In genomic region chr18:76455015-76455676, GRCh38 we compare ENCODE assay signal across 19 cellular contexts. TPM values are rescaled to one million over a fixed set of nuclear protein-coding genes. Genes with fewer than 3 reads are reported as not detected.
DNase-seq lines count a peak whose midpoint lies in the region; ATAC-seq and TF ChIP-seq lines count a peak whose summit lies in the region.
"Had no signal": no experiment of that assay in that cellular context is flagged by ENCODE, and none has a peak within 500 bp of the region (broad histone marks: within the 10 kb centered on the region; RNA-seq: fewer than 3 reads in every experiment).

No MANE protein-coding gene starts in this region.

- H3K36me3 Mint-ChIP-seq in activated CD8-positive, alpha-beta memory T cell treated with anti-CD3 and anti-CD28 coated beads, Interleukin-2, amount 10 ng/mL, durations not matched to agents 7 days and 5 days: no peaks in the 10 kb centered on the region
- H3K36me3 Mint-ChIP-seq in CD4-positive, alpha-beta memory T cell: no peaks in the 10 kb centered on the region
- H3K36me3 Mint-ChIP-seq: activated naive CD8-positive, alpha-beta T cell treated with anti-CD3 and anti-CD28 coated beads, Interleukin-2, amount 10 ng/mL, durations not matched to agents 7 days and 5 days had no signal

- peaks cover 60% of the 10 kb centered on the region for H3K79me2 ChIP-seq in smooth muscle cell (ENCODE audit: low read depth)

- peak overlapping the region; percentile 32 for H3K4me2 ChIP-seq in smooth muscle cell
- H3K4me2 ChIP-seq: KMS-11 had no signal

- CTCF ChIA-PET in HEK293 (lab: Yijun Ruan, JAX): interaction anchor here (0.9 kb wide), 1 partner anchor 232 kb away, joined by 6 read pairs; no protein-coding TSS in a partner anchor
- CTCF ChIA-PET in activated CD8-positive, alpha-beta memory T cell treated with anti-CD3 and anti-CD28 coated beads, Interleukin-2, amount 10 ng/mL, durations not matched to agents 7 days and 5 days (lab: Charles Lee): no interaction called here
- CTCF ChIA-PET in CD4-positive, alpha-beta memory T cell (lab: Charles Lee; ENCODE audit: partially characterized antibody): no interaction called here

- POLR2A ChIA-PET in HEK293 (lab: Yijun Ruan, JAX): no interaction called here
- POLR2A ChIA-PET in CD4-positive, alpha-beta memory T cell (lab: Charles Lee; ENCODE audit: partially characterized antibody): no interaction called here

- H3K36me3 ChIP-seq in HEK293 (ENCODE audit: control insufficient read depth in 2 of 2, insufficient read depth in 1 of 2, low read length in 2 of 2) (peaks cover 0 to 17% of the 10 kb centered on the region in 2 experiments; a peak in 2 of 3 replicates), mesodermal cell (ENCODE audit: control insufficient read depth, insufficient read depth, low read length) (peaks cover 19% of the 10 kb centered on the region), smooth muscle cell (ENCODE audit: low read depth) (no peaks in the 10 kb centered on the region)
- H3K36me3 ChIP-seq in CD4-positive, alpha-beta memory T cell (ENCODE audit: insufficient read depth, low read length): no peaks in the 10 kb centered on the region
- H3K36me3 ChIP-seq: BE2C had no signal

- TF ChIP-seq CTCF in HEK293 (tag by site-specific recombination; IDR thresholded peaks at IDR 0.05) (no peak), smooth muscle cell (IDR thresholded peaks at IDR 0.05; ENCODE audit: borderline replicate concordance, insufficient read depth, poor library complexity, severe bottlenecking) (no peak)

- no peak overlapping the region for H3K4me3 Mint-ChIP-seq in activated CD8-positive, alpha-beta memory T cell treated with anti-CD3 and anti-CD28 coated beads, Interleukin-2, amount 10 ng/mL, durations not matched to agents 7 days and 5 days
- H3K4me3 Mint-ChIP-seq in CD4-positive, alpha-beta memory T cell: no peak overlapping the region
- H3K4me3 Mint-ChIP-seq: activated naive CD8-positive, alpha-beta T cell treated with anti-CD3 and anti-CD28 coated beads, Interleukin-2, amount 10 ng/mL, durations not matched to agents 7 days and 5 days; activated T-helper 1 cell treated with anti-CD3 and anti-CD28 coated beads, Interleukin-12 subunit alpha, Interleukin-12 subunit beta, Interleukin-2, Interleukin-4 antibody, amounts not matched to agents 30 ng/mL and 10 ng/mL and 1 ng/mL, durations not matched to agents 14 hours and 24 hours and 36 hours had no signal

- no peak overlapping the region for H2AFZ ChIP-seq in smooth muscle cell (ENCODE audit: low read depth)

- no peak overlapping the region for H3K27ac Mint-ChIP-seq in activated CD8-positive, alpha-beta memory T cell treated with anti-CD3 and anti-CD28 coated beads, Interleukin-2, amount 10 ng/mL, durations not matched to agents 7 days and 5 days
- no peak overlapping the region for H3K27ac Mint-ChIP-seq in CD4-positive, alpha-beta memory T cell
- H3K27ac Mint-ChIP-seq: activated naive CD8-positive, alpha-beta T cell treated with anti-CD3 and anti-CD28 coated beads, Interleukin-2, amount 10 ng/mL, durations not matched to agents 7 days and 5 days; activated T-helper 1 cell treated with anti-CD3 and anti-CD28 coated beads, Interleukin-12 subunit alpha, Interleukin-12 subunit beta, Interleukin-2, Interleukin-4 antibody, amounts not matched to agents 30 ng/mL and 10 ng/mL and 1 ng/mL, durations not matched to agents 14 hours and 24 hours and 36 hours had no signal

- H3K4me1 ChIP-seq in HEK293 (ENCODE audit: control insufficient read depth, insufficient read depth, low read length) (peaks cover 54% of the 10 kb centered on the region), mesodermal cell (ENCODE audit: control insufficient read depth, insufficient read depth, low read length, poor library complexity, severe bottlenecking) (peaks cover 88% of the 10 kb centered on the region), smooth muscle cell (ENCODE audit: low read depth) (peaks cover 71% of the 10 kb centered on the region)
- H3K4me1 ChIP-seq in CD4-positive, alpha-beta memory T cell (ENCODE audit: insufficient read depth, low read length): peaks cover 13% of the 10 kb centered on the region
- H3K4me1 ChIP-seq: BE2C had no signal

- peaks cover 99% of the 10 kb centered on the region for H4K20me1 ChIP-seq in smooth muscle cell (ENCODE audit: low read depth)

- H3K27ac ChIP-seq in HEK293 (ENCODE audit: extremely low read depth, low read depth, low read length) (peak overlapping the region; percentile 0; the same call in 1 of the 2 replicates), mesodermal cell (ENCODE audit: low read depth, low read length, severe bottlenecking) (peak overlapping the region; percentile 74), smooth muscle cell (ENCODE audit: low read depth) (peak overlapping the region; percentile 11)
- H3K27ac ChIP-seq in CD4-positive, alpha-beta memory T cell (ENCODE audit: low read depth, low read length): no peak overlapping the region
- H3K27ac ChIP-seq: dorsolateral prefrontal cortex, KMS-11 had no signal

- no peaks in the 10 kb centered on the region for H3K27me3 ChIP-seq in smooth muscle cell (ENCODE audit: low read depth)
- H3K27me3 ChIP-seq in CD4-positive, alpha-beta memory T cell (ENCODE audit: insufficient read depth, low read length): no peaks in the 10 kb centered on the region
- H3K27me3 ChIP-seq: BE2C had no signal

- no peak overlapping the region for H3K9ac ChIP-seq in smooth muscle cell (ENCODE audit: low read depth)
- H3K9ac ChIP-seq: KMS-11 had no signal

- no peak overlapping the region for H3K4me3 ChIP-seq in HEK293 (ENCODE audit: low read depth, low read length)
- H3K4me3 ChIP-seq in mesodermal cell (ENCODE audit: extremely low read depth, insufficient read depth, low read length, poor library complexity, severe bottlenecking): no peak overlapping the region
- no peak overlapping the region for H3K4me3 ChIP-seq in smooth muscle cell
- no peak overlapping the region for H3K4me3 ChIP-seq in CD4-positive, alpha-beta memory T cell (ENCODE audit: low read length in 2 of 2)
- H3K4me3 ChIP-seq: dorsolateral prefrontal cortex had no signal

- H3K9me3 ChIP-seq in HEK293 (ENCODE audit: control insufficient read depth, insufficient read depth, low read depth, low read length): no peaks in the 10 kb centered on the region
- H3K9me3 ChIP-seq in mesodermal cell (ENCODE audit: control insufficient read depth, low read length): no peaks in the 10 kb centered on the region
- H3K9me3 ChIP-seq in smooth muscle cell (replicated peaks; ENCODE audit: low read depth): no peaks in the 10 kb centered on the region
- H3K9me3 ChIP-seq in CD4-positive, alpha-beta memory T cell (ENCODE audit: control insufficient read depth in 1 of 2, low read length in 2 of 2): no peaks in the 10 kb centered on the region
- H3K9me3 ChIP-seq: BE2C had no signal

- no peak for ATAC-seq in activated CD8-positive, alpha-beta memory T cell treated with anti-CD3 and anti-CD28 coated beads, Interleukin-2, amount 10 ng/mL, durations not matched to agents 7 days and 5 days
- no peak for ATAC-seq in HG02678 (IDR thresholded peaks at IDR 0.05; ENCODE audit: unreplicated experiment)
- ATAC-seq: Panc1 had no signal

- H3K27me3 Mint-ChIP-seq in activated CD8-positive, alpha-beta memory T cell treated with anti-CD3 and anti-CD28 coated beads, Interleukin-2, amount 10 ng/mL, durations not matched to agents 7 days and 5 days: peaks cover 40% of the 10 kb centered on the region
- H3K27me3 Mint-ChIP-seq in CD4-positive, alpha-beta memory T cell: peaks cover 10 to 18% of the 10 kb centered on the region in 2 donors

- no peaks in the 10 kb centered on the region for H3K9me3 Mint-ChIP-seq in activated CD8-positive, alpha-beta memory T cell treated with anti-CD3 and anti-CD28 coated beads, Interleukin-2, amount 10 ng/mL, durations not matched to agents 7 days and 5 days (ENCODE audit: low read depth)
- H3K9me3 Mint-ChIP-seq in CD4-positive, alpha-beta memory T cell: peaks cover 0 to 2% (median 0%) of the 10 kb centered on the region in 8 donors
- H3K9me3 Mint-ChIP-seq: activated naive CD8-positive, alpha-beta T cell treated with anti-CD3 and anti-CD28 coated beads, Interleukin-2, amount 10 ng/mL, durations not matched to agents 7 days and 5 days; activated T-helper 1 cell treated with anti-CD3 and anti-CD28 coated beads, Interleukin-12 subunit alpha, Interleukin-12 subunit beta, Interleukin-2, Interleukin-4 antibody, amounts not matched to agents 30 ng/mL and 10 ng/mL and 1 ng/mL, durations not matched to agents 14 hours and 24 hours and 36 hours had no signal

- peak; percentile 36 for DNase-seq in activated CD8-positive, alpha-beta memory T cell treated with anti-CD3 and anti-CD28 coated beads, Interleukin-2, amount 10 ng/mL, durations not matched to agents 7 days and 5 days
- no peak for DNase-seq in smooth muscle cell (lab: John Stamatoyannopoulos, UW; ENCODE audit: unreplicated experiment)
- no peak for DNase-seq in CD4-positive, alpha-beta memory T cell
- no peak for DNase-seq in stimulated activated CD4-positive, alpha-beta T cell treated with anti-CD3 and anti-CD28 coated beads, Interleukin-4, amount 100 ng/mL, for 4 hours
- DNase-seq: activated CD4-positive, alpha-beta T cell treated with anti-CD3 and anti-CD28 coated beads, Interleukin-2, amount 50 U/mL, for 1 hour; activated naive CD8-positive, alpha-beta T cell treated with anti-CD3 and anti-CD28 coated beads, Interleukin-2, amount 10 ng/mL, durations not matched to agents 7 days and 5 days; BE2C; kidney glomerular epithelial cell; midbrain; NCI-H1105; NCI-H748 treated with DMSO at 0.1 percent for 48 hours; stimulated activated CD4-positive, alpha-beta T cell treated with anti-CD3 and anti-CD28 coated beads, Interleukin-4, amount 100 ng/mL, for 24 hours had no signal

- intact Hi-C loops in CD4-positive, alpha-beta memory T cell (cut with micrococcal nuclease): no loop called here

- peaks cover 9% of the 10 kb centered on the region for H3K4me1 Mint-ChIP-seq in activated CD8-positive, alpha-beta memory T cell treated with anti-CD3 and anti-CD28 coated beads, Interleukin-2, amount 10 ng/mL, durations not matched to agents 7 days and 5 days
- peaks cover 9 to 25% (median 20%) of the 10 kb centered on the region in 4 donors for H3K4me1 Mint-ChIP-seq in CD4-positive, alpha-beta memory T cell

- WGBS in mesodermal cell (ENCODE audit: insufficient coverage in 2 of 2), 2 experiments: 90 to 94% methylated on average over 7 of the region's 7 CpGs
- whole genome bisulfite sequencing in smooth muscle cell (ENCODE audit: low lambda C conversion rate): 48% methylated on average over 7 of the region's 7 CpGs

- H3F3A ChIP-seq in smooth muscle cell (ENCODE audit: low read depth): peaks cover 57% of the 10 kb centered on the region

TF ChIP-seq in HEK293, 187 proteins besides CTCF, POLR2A, EP300 and RAD21 (continues in another document):
- TF ChIP-seq SALL2 (tag by site-specific recombination; IDR thresholded peaks at IDR 0.05; ENCODE audit: borderline replicate concordance): no peak

RNA-seq across cellular contexts. Expression of gene ZNF516, which starts 39.9 kb away (rescaled TPM):
- total RNA-seq in activated CD8-positive, alpha-beta memory T cell treated with anti-CD3 and anti-CD28 coated beads, Interleukin-2, amount 10 ng/mL, durations not matched to agents 7 days and 5 days: 1 to 10 TPM; 1.5 to 2.0 TPM
- 56.5 TPM for polyA plus RNA-seq in mesodermal cell (2013, experiment 1 of 2)
- 65.2 TPM for polyA plus RNA-seq in mesodermal cell (2013, experiment 2 of 2)
- 24.2 and 32.3 TPM in 2 replicates for total RNA-seq in smooth muscle cell
- 14.1 and 15.6 TPM in 2 replicates for polyA plus RNA-seq in smooth muscle cell
- 1 to 10 TPM; 7.7 to 9.9 TPM for total RNA-seq in CD4-positive, alpha-beta memory T cell
- polyA plus RNA-seq in CD4-positive, alpha-beta memory T cell: 1 to 10 TPM in 1 of 2 donors, under 1 TPM in 1; 0.25 to 2.2 TPM
